15 cellular contexts compared by ENCODE assay signal in genomic region chr12:80707830-80708534, GRCh38. TPM values are rescaled to one million over a fixed set of nuclear protein-coding genes. Genes with fewer than 3 reads are reported as not detected.
DNase-seq lines count a peak whose midpoint lies in the region; ATAC-seq, FAIRE-seq and TF ChIP-seq lines count a peak whose summit lies in the region.
"Had no signal": no experiment of that assay in that cellular context is flagged by ENCODE, and none has a peak within 500 bp of the region (broad histone marks: within the 10 kb centered on the region; RNA-seq: fewer than 3 reads in every experiment).

No MANE protein-coding gene starts in this region.

- peaks cover 100% of the 10 kb centered on the region for H3K27me3 ChIP-seq in HUES48 (ENCODE audit: control insufficient read depth, insufficient read depth, low read length)
- peaks cover 32 to 63% (median 55%) of the 10 kb centered on the region in 4 experiments for H3K27me3 ChIP-seq in H1 (replicated peaks in 1 of 4; ENCODE audit: control insufficient read depth in 3 of 4, extremely low read depth in 1 of 4, insufficient read depth in 3 of 4, low read length in 3 of 4)
- H3K27me3 ChIP-seq in smooth muscle cell (ENCODE audit: low read depth) = peaks cover 65% of the 10 kb centered on the region

- peak overlapping the region; percentile 77 for H3K4me3 Mint-ChIP-seq in mesothelial cell of epicardium
- H3K4me3 Mint-ChIP-seq: activated CD4-positive, alpha-beta memory T cell treated with anti-CD3 and anti-CD28 coated beads for 36 hours had no signal

- H3K36me3 ChIP-seq in HUES48 (ENCODE audit: control insufficient read depth, insufficient read depth, low read length) (no peaks in the 10 kb centered on the region), H1 (ENCODE audit: control insufficient read depth in 2 of 4, insufficient read depth in 4 of 4, low read length in 3 of 4) (no peaks in the 10 kb centered on the region), smooth muscle cell (ENCODE audit: low read depth) (no peaks in the 10 kb centered on the region)

- H2BK12ac ChIP-seq in H1 (ENCODE audit: low read depth, low read length) = no peak overlapping the region

- H3K9me3 ChIP-seq in HUES48 (ENCODE audit: control insufficient read depth, insufficient read depth, low read length) (no peaks in the 10 kb centered on the region), H1 (ENCODE audit: insufficient read depth in 2 of 2, low read depth in 1 of 2, low read length in 1 of 2) (no peaks in the 10 kb centered on the region), smooth muscle cell (replicated peaks; ENCODE audit: low read depth) (no peaks in the 10 kb centered on the region)

- peak overlapping the region; percentile 41; the same call in 1 of the 2 replicates for H4K8ac ChIP-seq in H1 (ENCODE audit: extremely low read depth, insufficient read depth, low read length)

- POLR2A ChIA-PET in H1 (lab: Charles Lee; ENCODE audit: partially characterized antibody) = interaction anchor here (1.2 kb wide), 1 partner anchor 24 kb away, joined by 5 read pairs; no protein-coding TSS in a partner anchor

- TF ChIP-seq EP300 in H1 (IDR thresholded peaks at IDR 0.05; ENCODE audit: borderline replicate concordance in 1 of 2, low read depth in 2 of 2, low read length in 2 of 2) = no peak

- H4K20me1 ChIP-seq in H1 (replicated peaks in 1 of 2; ENCODE audit: control insufficient read depth in 1 of 2, insufficient read depth in 2 of 2, low read length in 2 of 2) = peaks cover 0 to 2% of the 10 kb centered on the region in 2 experiments
- no peaks in the 10 kb centered on the region for H4K20me1 ChIP-seq in smooth muscle cell (ENCODE audit: low read depth)

- 9% methylated on average over 28 of the region's 37 CpGs; no CpG with 5 or more reads in 1 of the 2 experiments for WGBS in H1 (ENCODE audit: extremely low coverage in 1 of 2, insufficient coverage in 1 of 2, insufficient read length in 1 of 2, insufficient replicate concordance in 2 of 2, low coverage in 1 of 2, low lambda C conversion rate in 2 of 2, missing lambda C conversion rate in 1 of 2), 2 experiments
- WGBS in smooth muscle cell (ENCODE audit: low lambda C conversion rate) = 13% methylated on average over 36 of the region's 37 CpGs

- no peak overlapping the region for H3K4ac ChIP-seq in H1 (replicated peaks; ENCODE audit: insufficient read length, low read depth, low read length)

- H2BK5ac ChIP-seq in H1 (ENCODE audit: low read depth, low read length) = no peak overlapping the region

- no peak overlapping the region for H3K14ac ChIP-seq in H1 (ENCODE audit: insufficient read length)

- no peaks in the 10 kb centered on the region for H3K36me3 Mint-ChIP-seq in mesothelial cell of epicardium

- no peaks in the 10 kb centered on the region for H3K79me1 ChIP-seq in H1 (ENCODE audit: low read depth, low read length)

- FAIRE-seq in H1 (lab: Jason Lieb, UNC) = no peak

- DNase-seq in H1 (ENCODE audit: low read depth in 1 of 2, low spot score in 2 of 2) = peak in 1 of 2 experiments; percentile 72
- DNase-seq in mesothelial cell of epicardium (ENCODE audit: low spot score in 2 of 2, unreplicated experiment in 2 of 2) = no peak
- DNase-seq in smooth muscle cell (lab: John Stamatoyannopoulos, UW; ENCODE audit: unreplicated experiment) = no peak
- DNase-seq in SW480 (ENCODE audit: low spot score) = no peak
- DNase-seq: activated CD4-positive, alpha-beta memory T cell treated with anti-CD3 and anti-CD28 coated beads for 36 hours; activated effector memory CD4-positive, alpha-beta T cell treated with Interleukin-2 at 50 U/mL for 16 hours; GF-D8; immature natural killer cell; Karpas-422; NCI-H1694; NCI-H69 had no signal

- peaks cover 11% of the 10 kb centered on the region for H3K23me2 ChIP-seq in H1 (ENCODE audit: low read depth, low read length)

- H3K4me3 ChIP-seq in HUES48 (ENCODE audit: low read depth, low read length) (peak overlapping the region; percentile 60), H1 (ENCODE audit: extremely low read depth in 1 of 4, insufficient read depth in 2 of 4, low read depth in 3 of 4, low read length in 4 of 4) (peak overlapping the region; percentile 42 to 54 (median 49)), smooth muscle cell (peak overlapping the region; percentile 36)

- no peak overlapping the region for H3K18ac ChIP-seq in H1 (ENCODE audit: extremely low read depth, low read length)

- H3K27ac ChIP-seq in HUES48 (ENCODE audit: low read depth, low read length) = no peak overlapping the region
- no peak overlapping the region for H3K27ac ChIP-seq in H1 (ENCODE audit: low read depth, low read length)
- H3K27ac ChIP-seq in smooth muscle cell (ENCODE audit: low read depth) = no peak overlapping the region

- peak overlapping the region; percentile 96 to 97 for H3K4me2 ChIP-seq in H1 (ENCODE audit: insufficient read depth in 1 of 2, low read depth in 2 of 2, low read length in 2 of 2)
- H3K4me2 ChIP-seq in smooth muscle cell = peak overlapping the region; percentile 85

- H2AK5ac ChIP-seq in H1 (ENCODE audit: low read depth, low read length) = no peak overlapping the region

- peaks cover 19% of the 10 kb centered on the region for H3K4me1 Mint-ChIP-seq in mesothelial cell of epicardium
- H3K4me1 Mint-ChIP-seq: immature natural killer cell had no signal

- TF ChIP-seq CTCF in H1 (IDR thresholded peaks at IDR 0.05; ENCODE audit: control extremely low read depth in 1 of 3, insufficient read depth in 1 of 3, low read depth in 1 of 3, low read length in 3 of 3) = no peak
- no peak for TF ChIP-seq CTCF in mesothelial cell of epicardium (IDR thresholded peaks at IDR 0.05; ENCODE audit: unreplicated experiment)
- no peak for TF ChIP-seq CTCF in smooth muscle cell (IDR thresholded peaks at IDR 0.05; ENCODE audit: borderline replicate concordance, insufficient read depth, poor library complexity, severe bottlenecking)

- H2BK20ac ChIP-seq in H1 (ENCODE audit: low read length) = no peak overlapping the region

- H2AFZ ChIP-seq in H1 (ENCODE audit: low read length) = no peak overlapping the region
- H2AFZ ChIP-seq in smooth muscle cell (ENCODE audit: low read depth) = peak overlapping the region; percentile 83

- no peak overlapping the region for H2BK120ac ChIP-seq in H1 (replicated peaks; ENCODE audit: low read depth, low read length)

- H3K4me1 ChIP-seq in HUES48 (ENCODE audit: control insufficient read depth, insufficient read depth, low read length) (peaks cover 50% of the 10 kb centered on the region), H1 (replicated peaks in 1 of 4; ENCODE audit: control insufficient read depth in 3 of 4, insufficient read depth in 4 of 4, low read length in 3 of 4) (peaks cover 8 to 24% (median 16%) of the 10 kb centered on the region in 4 experiments), smooth muscle cell (ENCODE audit: low read depth) (peaks cover 14% of the 10 kb centered on the region)

- H3K9ac ChIP-seq in HUES48 (ENCODE audit: low read depth, low read length) (no peak overlapping the region), H1 (replicated peaks in 1 of 4; ENCODE audit: extremely low read depth in 1 of 4, low read depth in 3 of 4, low read length in 3 of 4) (no peak overlapping the region; a peak in 1 of 7 replicates), smooth muscle cell (ENCODE audit: low read depth) (no peak overlapping the region)

- no peak for TF ChIP-seq RAD21 in H1 (IDR thresholded peaks at IDR 0.05 in 1 of 2, conservative IDR thresholded peaks at IDR 0.05 in 1 of 2; ENCODE audit: low read depth in 2 of 2, low read length in 2 of 2)

- H2BK15ac ChIP-seq in H1 (ENCODE audit: low read length) = no peak overlapping the region

- TF ChIP-seq POLR2A in H1 (IDR thresholded peaks at IDR 0.05; ENCODE audit: control extremely low read depth in 1 of 2, low read depth in 2 of 2, low read length in 2 of 2) = no peak

- no peaks in the 10 kb centered on the region for H3K79me2 ChIP-seq in H1 (ENCODE audit: control insufficient read depth in 1 of 2, insufficient read depth in 2 of 2, low read length in 2 of 2)
- no peaks in the 10 kb centered on the region for H3K79me2 ChIP-seq in smooth muscle cell (ENCODE audit: low read depth)

- ATAC-seq in GM19023 (IDR thresholded peaks at IDR 0.05; ENCODE audit: unreplicated experiment) (no peak), GM21825 (IDR thresholded peaks at IDR 0.05; ENCODE audit: unreplicated experiment) (no peak)

- H3K23ac ChIP-seq in H1 (ENCODE audit: insufficient read length) = no peak overlapping the region

- peaks cover 66% of the 10 kb centered on the region for H3K27me3 Mint-ChIP-seq in mesothelial cell of epicardium (ENCODE audit: low read depth)

- H3F3A ChIP-seq in smooth muscle cell (ENCODE audit: low read depth) = no peaks in the 10 kb centered on the region

- no peaks in the 10 kb centered on the region for H3K9me3 Mint-ChIP-seq in mesothelial cell of epicardium
- H3K9me3 Mint-ChIP-seq: activated CD4-positive, alpha-beta memory T cell treated with anti-CD3 and anti-CD28 coated beads for 36 hours had no signal

- no peak overlapping the region for H4K5ac ChIP-seq in H1 (ENCODE audit: insufficient read length, low read depth, low read length)

- H3K56ac ChIP-seq in H1 (replicated peaks; ENCODE audit: insufficient read length, low read depth, low read length) = no peak overlapping the region

- H4K91ac ChIP-seq in H1 (replicated peaks; ENCODE audit: insufficient read length, low read length) = no peak overlapping the region

- H3K27ac Mint-ChIP-seq in mesothelial cell of epicardium = no peak overlapping the region
- H3K27ac Mint-ChIP-seq: activated CD4-positive, alpha-beta memory T cell treated with anti-CD3 and anti-CD28 coated beads for 36 hours; immature natural killer cell had no signal

- CTCF ChIA-PET in H1 (lab: Charles Lee; ENCODE audit: partially characterized antibody) = interaction anchor here (0.7 to 1.5 kb wide), 3 partner anchors 68 to 77 kb away, joined by 3 read pairs; no protein-coding TSS in a partner anchor

RNA-seq across cellular contexts. Expression of gene MYF6, which starts 0.5 kb away (rescaled TPM):
- total RNA-seq in H1 (2021; fragmentation: NEBNext Ultra II Directional; extraction: Animal tissue kit (Norgen Biotek cat#: 25700)) = not detected in 2 replicates
- polyA plus RNA-seq in H1 (2011; rRNA removed) (0.31 and 0.39 TPM in 2 replicates), smooth muscle cell (not detected in 2 replicates)
- polyA plus RNA-seq in H1 (2011; cell fraction: cytosol; rRNA removed) = 0.41 TPM
- polyA plus RNA-seq in H1 (2011; cell fraction: nucleus; rRNA removed) = 0.21 TPM
- polyA plus RNA-seq in H1 (2012, experiment 1 of 2) = 0.33 to 0.56 TPM (median 0.48 TPM) in 4 replicates
- polyA plus RNA-seq in H1 (2012, experiment 2 of 2) = 0.22 TPM
- polyA plus RNA-seq in H1 (2013, experiment 1 of 2) = 0.06 TPM
- not detected for polyA plus RNA-seq in H1 (2013, experiment 2 of 2)
- 0.19 and 0.56 TPM in 2 replicates for polyA minus RNA-seq in H1 (2011; rRNA and poly(A)+ RNA removed)
- polyA minus RNA-seq in H1 (2011; cell fraction: cytosol; rRNA and poly(A)+ RNA removed) = not detected
- polyA minus RNA-seq in H1 (2011; cell fraction: nucleus; rRNA and poly(A)+ RNA removed) = not detected
- total RNA-seq in mesothelial cell of epicardium (0.16 to 0.22 TPM (median 0.20 TPM) in 3 replicates), smooth muscle cell (not detected in 2 replicates)
- total RNA-seq: activated CD4-positive, alpha-beta memory T cell treated with anti-CD3 and anti-CD28 coated beads for 36 hours had no signal
- polyA plus RNA-seq: immature natural killer cell had no signal

RNA-seq across cellular contexts. Expression of gene MYF5, which starts 8.7 kb away (rescaled TPM):
- total RNA-seq in H1 (2021; fragmentation: NEBNext Ultra II Directional; extraction: Animal tissue kit (Norgen Biotek cat#: 25700)) = not detected in 2 replicates
- 0.09 TPM in 2 replicates for polyA plus RNA-seq in H1 (2011; rRNA removed)
- polyA plus RNA-seq in H1 (2011; cell fraction: cytosol; rRNA removed) = 0.08 TPM
- 0.07 TPM for polyA plus RNA-seq in H1 (2011; cell fraction: nucleus; rRNA removed)
- not detected in 4 replicates for polyA plus RNA-seq in H1 (2012, experiment 1 of 2)
- polyA plus RNA-seq in H1 (2012, experiment 2 of 2) = not detected
- not detected for polyA plus RNA-seq in H1 (2013, experiment 1 of 2)
- polyA plus RNA-seq in H1 (2013, experiment 2 of 2) = not detected
- 0.13 and 0.17 TPM in 2 replicates for polyA minus RNA-seq in H1 (2011; rRNA and poly(A)+ RNA removed)
- polyA minus RNA-seq in H1 (2011; cell fraction: cytosol; rRNA and poly(A)+ RNA removed) = not detected
- not detected for polyA minus RNA-seq in H1 (2011; cell fraction: nucleus; rRNA and poly(A)+ RNA removed)
- total RNA-seq in mesothelial cell of epicardium = not detected in 3 replicates
- total RNA-seq in smooth muscle cell = not detected in 2 replicates
- polyA plus RNA-seq in smooth muscle cell = not detected in 2 replicates
- total RNA-seq: activated CD4-positive, alpha-beta memory T cell treated with anti-CD3 and anti-CD28 coated beads for 36 hours; temporal lobe had no signal
- polyA plus RNA-seq: immature natural killer cell had no signal
